Comparison of ENCODE assay signal across 1 cellular context in genomic region chr19:4822354-4822753, GRCh38.
TF ChIP-seq lines count a peak whose summit lies in the region.

No MANE protein-coding gene starts in this region.

TF ChIP-seq in K562, 482 proteins besides CTCF, POLR2A, EP300 and RAD21:
- peak; percentile 95 for TF ChIP-seq ZBTB40 (IDR thresholded peaks at IDR 0.05)
- TF ChIP-seq ZBTB40 (CRISPR knock-in tag; IDR thresholded peaks at IDR 0.05) = peak; percentile 91
